ENCODE assay signal across 10 cellular contexts in genomic region chr15:41881925-41882688, GRCh38. TPM values are rescaled to one million over a fixed set of nuclear protein-coding genes. Genes with fewer than 3 reads are reported as not detected.
DNase-seq lines count a peak whose midpoint lies in the region; ATAC-seq and TF ChIP-seq lines count a peak whose summit lies in the region.
"Had no signal": no experiment of that assay in that cellular context is flagged by ENCODE, and none has a peak within 500 bp of the region (broad histone marks: within the 10 kb centered on the region; RNA-seq: fewer than 3 reads in every experiment).

No MANE protein-coding gene starts in this region.

- POLR2A ChIA-PET in RWPE1 (lab: Yijun Ruan, JAX; ENCODE audit: low non-redundant PET), result no interaction called here

- H3K4me1 Mint-ChIP-seq in stimulated activated naive CD8-positive, alpha-beta T cell treated with anti-CD3 and anti-CD28 coated beads, Interleukin-15, amount 100 ng/mL, for 72 hours, result peaks cover 6% of the 10 kb centered on the region

- ATAC-seq in left colon (peak; percentile 81), GM21423 (IDR thresholded peaks at IDR 0.05; ENCODE audit: unreplicated experiment) (no peak)
- peak; percentile 44 for ATAC-seq in stimulated activated naive CD8-positive, alpha-beta T cell treated with anti-CD3 and anti-CD28 coated beads, Interleukin-15, amount 100 ng/mL, for 72 hours

- DNase-seq in RWPE1 (ENCODE audit: low spot score), result no peak
- peak in 1 of 10 donors; percentile 73 for DNase-seq in dorsolateral prefrontal cortex
- DNase-seq in left colon, result peak; percentile 41 to 43
- DNase-seq in stimulated activated naive CD8-positive, alpha-beta T cell treated with anti-CD3 and anti-CD28 coated beads, Interleukin-15, amount 100 ng/mL, for 72 hours, result no peak
- DNase-seq in NCI-H1105 (lab: John Stamatoyannopoulos, UW), result no peak
- no peak for DNase-seq in amniotic stem cell (lab: John Stamatoyannopoulos, UW)
- DNase-seq: activated CD4-positive, alpha-beta T cell treated with anti-CD3 and anti-CD28 coated beads, Interleukin-2, amount 50 U/mL, for 1 hour; NK-92 treated with Interleukin-12 subunit alpha and Interleukin-12 subunit beta, amount 100 ng/mL, for 24 hours had no signal

- H3K9me3 Mint-ChIP-seq in stimulated activated naive CD8-positive, alpha-beta T cell treated with anti-CD3 and anti-CD28 coated beads, Interleukin-15, amount 100 ng/mL, for 72 hours, result no peaks in the 10 kb centered on the region
- H3K9me3 Mint-ChIP-seq: IgD-negative memory B cell had no signal

- peak overlapping the region in 46 of 59 donors; percentile 7 to 58 (median 32) for H3K4me3 ChIP-seq in dorsolateral prefrontal cortex

- H3K4me3 Mint-ChIP-seq in stimulated activated naive CD8-positive, alpha-beta T cell treated with anti-CD3 and anti-CD28 coated beads, Interleukin-15, amount 100 ng/mL, for 72 hours, result no peak overlapping the region

- TF ChIP-seq CTCF in RWPE1 (conservative IDR thresholded peaks at IDR 0.05; ENCODE audit: low read depth) (no peak), dorsolateral prefrontal cortex (IDR thresholded peaks at IDR 0.05 in 54 of 56, conservative IDR thresholded peaks at IDR 0.05 in 2 of 56; ENCODE audit: low read depth in 1 of 56, partially characterized antibody in 56 of 56) (no peak)

- peaks cover 0 to 10% (median 0%) of the 10 kb centered on the region in 45 donors for H3K27me3 ChIP-seq in dorsolateral prefrontal cortex

- CTCF ChIA-PET in RWPE1 (lab: Yijun Ruan, JAX), result interaction anchor here (1.3 kb wide), 1 partner anchor 23 kb away, joined by 3 read pairs; no protein-coding TSS in a partner anchor

- no peak overlapping the region for H3K27ac Mint-ChIP-seq in stimulated activated naive CD8-positive, alpha-beta T cell treated with anti-CD3 and anti-CD28 coated beads, Interleukin-15, amount 100 ng/mL, for 72 hours

- H3K27ac ChIP-seq in RWPE1, result peak overlapping the region; percentile 34
- peak overlapping the region in 2 of 59 donors; percentile 18 to 74 for H3K27ac ChIP-seq in dorsolateral prefrontal cortex

- intact Hi-C loops in dorsolateral prefrontal cortex (cut with DNase I), result no loop called here
- intact Hi-C loops in left colon (cut with DNase I, micrococcal nuclease), result loop anchor here in 1 of 2 donors (10.0 kb wide), 1 partner anchor 63 kb away; no protein-coding TSS in a partner anchor

- H3K27me3 Mint-ChIP-seq in stimulated activated naive CD8-positive, alpha-beta T cell treated with anti-CD3 and anti-CD28 coated beads, Interleukin-15, amount 100 ng/mL, for 72 hours, result peaks cover 26% of the 10 kb centered on the region

RNA-seq across cellular contexts. Expression of gene SPTBN5, which starts 11.7 kb away (rescaled TPM):
- total RNA-seq in dorsolateral prefrontal cortex, result 1 to 10 TPM in 119 of 120 experiments, under 1 TPM in 1; 0.91 to 8.8 (median 3.1) TPM
- total RNA-seq in left colon, result 1 to 10 TPM in 1 of 2 donors, under 1 TPM in 1; 0.64 to 1.4 TPM

RNA-seq across cellular contexts. Expression of gene PLA2G4B, which starts 43.5 kb away (rescaled TPM):
- total RNA-seq in dorsolateral prefrontal cortex (10 to 100 TPM in 111 of 120 experiments, 1 to 10 TPM in 9; 5.4 to 41.6 (median 19.1) TPM), left colon (1 to 10 TPM; 3.4 to 4.1 TPM)

RNA-seq across cellular contexts. Expression of gene JMJD7, which starts 54.2 kb away (rescaled TPM):
- 10 to 100 TPM; 13.4 to 55.9 (median 25.6) TPM for total RNA-seq in dorsolateral prefrontal cortex
- total RNA-seq in left colon, result 10 to 100 TPM in 1 of 2 donors, 1 to 10 TPM in 1; 8.4 to 10.9 TPM

Comparison
In these comparisons a context has a peak if more than half of its experiments do, and no peak if none do; other contexts are left out.
1. DNase-seq: peak in left colon (2 of 2); none in RWPE1 (single experiment), stimulated activated naive CD8-positive, alpha-beta T cell treated with anti-CD3 and anti-CD28 coated beads, Interleukin-15, amount 100 ng/mL, for 72 hours (0 of 2), NCI-H1105 (single experiment) and amniotic stem cell (single experiment).